Comparison of ENCODE assay signal across 1 cellular context in genomic region chr17:18183334-18184142, GRCh38.
TF ChIP-seq lines count a peak whose summit lies in the region.

Gene ALKBH5, plus strand, starts transcription at chr17:18183828. Its CDS starts 416 bp downstream, at chr17:18184244.

TF ChIP-seq in GM12878, 131 proteins besides CTCF, POLR2A, EP300 and RAD21 (continued from another document and continues in another):
- no peak for TF ChIP-seq IRF5 (IDR thresholded peaks at IDR 0.05; ENCODE audit: borderline replicate concordance)
- no peak for TF ChIP-seq ZBED1 (IDR thresholded peaks at IDR 0.05; ENCODE audit: borderline replicate concordance)
- no peak for TF ChIP-seq STAT3 (IDR thresholded peaks at IDR 0.05; ENCODE audit: low read depth, low read length)
- TF ChIP-seq NBN (IDR thresholded peaks at IDR 0.05) = peak; percentile 69
- no peak for TF ChIP-seq HDAC6 (IDR thresholded peaks at IDR 0.05; ENCODE audit: unreplicated experiment)
- no peak for TF ChIP-seq ZBTB4 (CRISPR knock-in tag; IDR thresholded peaks at IDR 0.05)
- TF ChIP-seq RUNX3 (IDR thresholded peaks at IDR 0.05; ENCODE audit: low read length) = 0 out of 2 replicates have a peak, but pooled peaks have one; percentile 50
- TF ChIP-seq SMAD1 (IDR thresholded peaks at IDR 0.05; ENCODE audit: low read depth, partially characterized antibody) = no peak
- TF ChIP-seq RELA (IDR thresholded peaks at IDR 0.05; ENCODE audit: borderline replicate concordance, partially characterized antibody) = peak; percentile 63
- TF ChIP-seq SIX5 (IDR thresholded peaks at IDR 0.05; ENCODE audit: low read depth, low read length, severe bottlenecking) = peak; percentile 8
- TF ChIP-seq SMARCA5 (IDR thresholded peaks at IDR 0.05) = no peak
- no peak for TF ChIP-seq EZH2 (IDR thresholded peaks at IDR 0.05; ENCODE audit: borderline replicate concordance, control insufficient read depth, low read depth, low read length)
- peak; percentile 72 for TF ChIP-seq CBFB (IDR thresholded peaks at IDR 0.05; ENCODE audit: low read depth)
- TF ChIP-seq TARDBP (IDR thresholded peaks at IDR 0.05; ENCODE audit: borderline replicate concordance) = no peak
- TF ChIP-seq ZNF384 (IDR thresholded peaks at IDR 0.05; ENCODE audit: borderline replicate concordance, low read depth, low read length) = no peak
- peak; percentile 38; the same call in 1 of the 2 replicates for TF ChIP-seq MTA2 (IDR thresholded peaks at IDR 0.05; ENCODE audit: low read depth)
- TF ChIP-seq NR2C2 (IDR thresholded peaks at IDR 0.05; ENCODE audit: borderline replicate concordance, control insufficient read depth, insufficient read length, low read depth) = no peak
- TF ChIP-seq PRDM15 (CRISPR knock-in tag; IDR thresholded peaks at IDR 0.05) = no peak
- TF ChIP-seq RCOR1 (conservative IDR thresholded peaks at IDR 0.05; ENCODE audit: low read depth, low read length) = no peak; the same call in 1 of the 2 replicates
- no peak for TF ChIP-seq IKZF2 (IDR thresholded peaks at IDR 0.05)
- peak; percentile 100 for TF ChIP-seq IKZF1 (conservative IDR thresholded peaks at IDR 0.05)
- peak; percentile 15 for TF ChIP-seq USF1 (IDR thresholded peaks at IDR 0.05; ENCODE audit: borderline replicate concordance, extremely low read length, insufficient read depth, low read depth, low read length)
- peak; percentile 100 for TF ChIP-seq PBX3 (IDR thresholded peaks at IDR 0.05; ENCODE audit: insufficient replicate concordance, low read depth, low read length)
- no peak for TF ChIP-seq BCL3 (IDR thresholded peaks at IDR 0.05; ENCODE audit: borderline replicate concordance, insufficient read depth, low read depth, low read length, poor library complexity, severe bottlenecking)
- no peak for TF ChIP-seq PAX8 (IDR thresholded peaks at IDR 0.05)
- TF ChIP-seq RB1 (IDR thresholded peaks at IDR 0.05; ENCODE audit: borderline replicate concordance) = peak; percentile 53
- TF ChIP-seq ZBTB40 (IDR thresholded peaks at IDR 0.05; ENCODE audit: borderline replicate concordance) = peak; percentile 58; the same call in 1 of the 2 replicates
- TF ChIP-seq FOXM1 (IDR thresholded peaks at IDR 0.05; ENCODE audit: low read depth, low read length) = no peak
- no peak for TF ChIP-seq HDAC2 (IDR thresholded peaks at IDR 0.05)
- no peak for TF ChIP-seq HSF1 (IDR thresholded peaks at IDR 0.05; ENCODE audit: low read depth, low read length)
- no peak for TF ChIP-seq EED (IDR thresholded peaks at IDR 0.05; ENCODE audit: low read depth)
- TF ChIP-seq CUX1 (IDR thresholded peaks at IDR 0.05; ENCODE audit: insufficient replicate concordance, low read depth, low read length) = no peak
- peak; percentile 13; the same call in 1 of the 2 replicates for TF ChIP-seq POLR2AphosphoS5 (IDR thresholded peaks at IDR 0.05; ENCODE audit: low read length)
- peak; percentile 57; the same call in 1 of the 2 replicates for TF ChIP-seq POLR2AphosphoS2 (IDR thresholded peaks at IDR 0.05; ENCODE audit: low read depth, low read length)
